14 cellular contexts compared by ENCODE assay signal in the genomic region with DNA sequence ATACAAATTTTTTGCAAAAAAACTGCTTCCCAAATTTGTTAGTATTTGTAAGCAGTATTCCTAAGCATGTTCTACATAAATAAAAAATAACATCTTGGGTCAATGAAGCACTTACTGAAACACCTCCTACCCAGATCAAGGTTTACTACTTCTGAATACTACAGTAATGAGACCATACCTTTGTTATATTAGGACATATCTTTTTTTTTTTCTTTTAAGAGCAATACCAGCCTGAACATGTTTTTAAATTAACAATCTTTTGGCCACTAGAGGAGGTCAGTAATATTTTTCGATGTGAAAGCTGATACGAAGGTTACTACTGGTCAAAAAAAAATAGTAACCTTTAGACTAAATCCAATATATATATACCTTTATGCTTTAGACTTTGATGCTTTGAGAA.
"Had no signal": no experiment of that assay in that cellular context is flagged by ENCODE, and none has a peak within 500 bp of the region (broad histone marks: within the 10 kb centered on the region; RNA-seq: fewer than 3 reads in every experiment).

No MANE protein-coding gene starts in this region.

- H3K4me3 ChIP-seq: cardiac muscle cell, dorsolateral prefrontal cortex, left lung, right lobe of liver, thoracic aorta, upper lobe of right lung had no signal

- H3K4me1 ChIP-seq: right lobe of liver, upper lobe of right lung had no signal

- H3K36me3 ChIP-seq: cardiac muscle cell, left lung, right lobe of liver, thoracic aorta, upper lobe of right lung, WERI-Rb-1 had no signal

- H3K27me3 ChIP-seq: cardiac muscle cell, dorsolateral prefrontal cortex, left lung, right lobe of liver, upper lobe of right lung had no signal

- H3K9me3 ChIP-seq: left lung, right lobe of liver, thoracic aorta, upper lobe of right lung had no signal

- H3K4me3 Mint-ChIP-seq: activated naive CD8-positive, alpha-beta T cell; nephron progenitor cell; stimulated activated effector memory CD8-positive, alpha-beta T cell treated with anti-CD3 and anti-CD28 coated beads, Interleukin-12 subunit alpha, Interleukin-12 subunit beta, amount 100 ng/mL, for 72 hours had no signal

- H3K27me3 Mint-ChIP-seq: activated naive CD8-positive, alpha-beta T cell had no signal

- DNase-seq: activated CD4-positive, alpha-beta T cell treated with anti-CD3 and anti-CD28 coated beads for 1 hour; dorsolateral prefrontal cortex; head of caudate nucleus; left lung; nephron progenitor cell; right lobe of liver; stimulated activated CD4-positive, alpha-beta T cell treated with anti-CD3 and anti-CD28 coated beads, Interleukin-4, amount 100 ng/mL, for 24 hours; T-helper 2 cell; upper lobe of right lung; WERI-Rb-1 had no signal

- H3K36me3 Mint-ChIP-seq: stimulated activated effector memory CD8-positive, alpha-beta T cell treated with anti-CD3 and anti-CD28 coated beads, Interleukin-12 subunit alpha, Interleukin-12 subunit beta, amount 100 ng/mL, for 72 hours had no signal

- H3K27ac ChIP-seq: cardiac muscle cell, dorsolateral prefrontal cortex, right lobe of liver, thoracic aorta, upper lobe of right lung, WERI-Rb-1 had no signal

- H3K4me1 Mint-ChIP-seq: nephron progenitor cell had no signal

- H3K27ac Mint-ChIP-seq: activated naive CD8-positive, alpha-beta T cell; nephron progenitor cell; stimulated activated effector memory CD8-positive, alpha-beta T cell treated with anti-CD3 and anti-CD28 coated beads, Interleukin-12 subunit alpha, Interleukin-12 subunit beta, amount 100 ng/mL, for 72 hours had no signal
